In the genomic region with DNA sequence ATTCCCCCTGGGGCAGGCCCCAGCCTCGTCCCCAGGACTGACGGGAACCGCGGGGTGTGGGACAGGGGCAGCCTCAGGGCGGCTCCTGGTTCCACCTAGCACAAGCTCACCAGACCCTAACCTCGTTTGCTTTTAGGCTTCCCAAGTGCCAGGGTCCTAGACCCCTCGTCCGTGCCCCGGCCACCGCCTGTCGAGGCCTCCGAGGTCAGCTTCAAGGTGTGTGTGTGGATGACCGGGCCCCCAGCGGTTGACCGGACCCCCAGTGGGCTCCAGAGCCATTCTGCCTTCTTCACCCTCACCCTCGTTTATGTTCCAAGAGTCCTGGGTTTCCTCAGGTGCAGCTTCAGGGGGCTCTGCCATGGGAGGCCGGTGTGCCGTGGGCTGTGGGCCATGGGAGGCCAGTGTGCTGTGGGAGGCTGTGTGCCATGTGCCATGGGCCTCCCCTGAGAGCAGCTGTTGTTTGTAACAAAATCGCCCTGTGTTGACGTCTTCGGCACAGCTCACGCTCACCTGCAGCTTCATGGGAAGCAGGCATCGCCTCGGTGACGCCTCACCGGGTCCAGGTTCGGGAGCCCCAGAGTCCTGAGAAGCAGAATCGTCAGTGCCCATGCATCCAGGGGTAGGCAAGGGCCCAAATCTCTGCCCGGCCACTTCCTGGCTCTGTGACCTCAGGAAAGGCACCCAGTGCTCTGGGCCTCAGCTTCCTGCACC, we compare ENCODE assay signal across 16 cellular contexts. TPM values are rescaled to one million over a fixed set of nuclear protein-coding genes. Genes with fewer than 3 reads are reported as not detected.
DNase-seq lines count a peak whose midpoint lies in the region; ATAC-seq and TF ChIP-seq lines count a peak whose summit lies in the region.
"Had no signal": no experiment of that assay in that cellular context is flagged by ENCODE, and none has a peak within 500 bp of the region (broad histone marks: within the 10 kb centered on the region; RNA-seq: fewer than 3 reads in every experiment).

No MANE protein-coding gene starts in this region.

- TF ChIP-seq CTCF in GM10266 (IDR thresholded peaks at IDR 0.05; ENCODE audit: control insufficient read depth, insufficient read depth, low read depth, missing control alignments) (no peak), dorsolateral prefrontal cortex (IDR thresholded peaks at IDR 0.05 in 54 of 56, conservative IDR thresholded peaks at IDR 0.05 in 2 of 56; ENCODE audit: low read depth in 1 of 56, partially characterized antibody in 56 of 56) (no peak), ovary (IDR thresholded peaks at IDR 0.05) (no peak), H9 (conservative IDR thresholded peaks at IDR 0.05) (no peak)

- H3K9ac ChIP-seq in H9 (ENCODE audit: extremely low read depth, insufficient read length, low read length): no peak overlapping the region

- H3K4me2 ChIP-seq in H9 (ENCODE audit: insufficient read depth, insufficient read length, low read length): no peak overlapping the region

- no peak overlapping the region for H2BK20ac ChIP-seq in H9 (ENCODE audit: low read depth, low read length, poor library complexity, severe bottlenecking)

- ATAC-seq in HG03439 (IDR thresholded peaks at IDR 0.05; ENCODE audit: unreplicated experiment): no peak
- ATAC-seq: activated T-helper 17 cell treated with anti-CD3 and anti-CD28 coated beads, Interleukin-2, amount 50 U/mL, for 72 hours; esophagus mucosa had no signal

- no peak overlapping the region for H2BK5ac ChIP-seq in H9 (ENCODE audit: insufficient read length, low read length)

- no peak overlapping the region for H3K18ac ChIP-seq in H9 (ENCODE audit: insufficient read length, low read depth, low read length)

- no peaks in the 10 kb centered on the region for H3K36me3 ChIP-seq in ovary
- H3K36me3 ChIP-seq: ascending aorta had no signal

- H3K27me3 ChIP-seq in dorsolateral prefrontal cortex (peaks cover 0 to 19% (median 4%) of the 10 kb centered on the region in 45 donors), ovary (no peaks in the 10 kb centered on the region), H9 (ENCODE audit: insufficient read depth, low read length) (no peaks in the 10 kb centered on the region)
- H3K27me3 ChIP-seq: ascending aorta had no signal

- H4K20me1 ChIP-seq in H9 (ENCODE audit: control insufficient read depth, insufficient read depth, insufficient read length): peaks cover 3% of the 10 kb centered on the region

- no peak overlapping the region for H3T11ph ChIP-seq in H9 (ENCODE audit: low read length)

- H3K4me3 Mint-ChIP-seq in H9: no peak overlapping the region; a peak in 1 of 5 replicates
- H3K4me3 Mint-ChIP-seq: activated T-helper 17 cell treated with anti-CD3 and anti-CD28 coated beads, Interleukin-2, amount 50 U/mL, for 72 hours had no signal

- no peak overlapping the region for H2AK5ac ChIP-seq in H9 (ENCODE audit: insufficient read length, low read length)

- H4K91ac ChIP-seq in H9 (ENCODE audit: insufficient read length, low read depth, low read length): no peak overlapping the region

- H3K14ac ChIP-seq in H9 (ENCODE audit: insufficient read depth, low read length): no peak overlapping the region

- H3K79me1 ChIP-seq in H9 (ENCODE audit: insufficient read depth, low read depth, low read length, poor library complexity, severe bottlenecking): no peaks in the 10 kb centered on the region

- no peak overlapping the region for H3K4me3 ChIP-seq in dorsolateral prefrontal cortex
- no peak overlapping the region for H3K4me3 ChIP-seq in ovary
- H3K4me3 ChIP-seq: ascending aorta, SK-N-MC had no signal

- H3K27ac ChIP-seq in dorsolateral prefrontal cortex (no peak overlapping the region), ovary (no peak overlapping the region), H9 (ENCODE audit: insufficient read length, low read depth, low read length) (no peak overlapping the region)
- H3K27ac ChIP-seq: ascending aorta, SK-N-MC had no signal

- no peak overlapping the region for H3K27ac Mint-ChIP-seq in H9
- H3K27ac Mint-ChIP-seq: activated T-helper 17 cell treated with anti-CD3 and anti-CD28 coated beads, Interleukin-2, amount 50 U/mL, for 72 hours had no signal

- intact Hi-C loops in dorsolateral prefrontal cortex (cut with DNase I) (loop anchor here in 1 of 2 donors (10.0 kb wide), 1 partner anchor 440 kb away; no protein-coding TSS in a partner anchor), ovary (cut with DNase I) (no loop called here)

- H3K36me3 Mint-ChIP-seq in H9 (ENCODE audit: insufficient read depth in 1 of 3, low read depth in 3 of 3): no peaks in the 10 kb centered on the region

- H3K4me1 Mint-ChIP-seq in H9: no peaks in the 10 kb centered on the region
- H3K4me1 Mint-ChIP-seq: activated T-helper 17 cell treated with anti-CD3 and anti-CD28 coated beads, Interleukin-2, amount 50 U/mL, for 72 hours had no signal

- no peak for TF ChIP-seq EP300 in ovary (IDR thresholded peaks at IDR 0.05)

- H3K9me3 ChIP-seq in ovary: no peaks in the 10 kb centered on the region
- no peaks in the 10 kb centered on the region for H3K9me3 ChIP-seq in H9 (ENCODE audit: control insufficient read depth, low read depth, low read length)
- H3K9me3 ChIP-seq: ascending aorta had no signal

- H3K23ac ChIP-seq in H9 (ENCODE audit: insufficient read length, low read depth, low read length): no peak overlapping the region

- peak; percentile 4 for DNase-seq in AG20443 (ENCODE audit: low spot score)
- DNase-seq in GM10266 (ENCODE audit: extremely low spot score): peak; percentile 9
- DNase-seq in dorsolateral prefrontal cortex: peak in 8 of 10 donors; percentile 1 to 40 (median 25)
- DNase-seq in ovary: peak in 4 of 5 donors; percentile 3 to 16 (median 5)
- no peak for DNase-seq in H9
- DNase-seq in mucosa of gallbladder (ENCODE audit: low spot score): no peak
- DNase-seq in OCI-M1 (lab: John Stamatoyannopoulos, UW): no peak
- DNase-seq: activated CD4-positive, alpha-beta T cell treated with anti-CD3 and anti-CD28 coated beads, Interleukin-2, amount 50 U/mL, for 48 hours; DMS153; NCI-H146 had no signal

- H3K4ac ChIP-seq in H9 (ENCODE audit: low read depth, low read length): no peak overlapping the region

- H3K79me2 ChIP-seq in H9 (ENCODE audit: insufficient read depth, low read length): no peaks in the 10 kb centered on the region

- H3K4me1 ChIP-seq in ovary (ENCODE audit: insufficient read depth): no peaks in the 10 kb centered on the region
- H3K4me1 ChIP-seq in H9 (ENCODE audit: insufficient read depth, low read length): no peaks in the 10 kb centered on the region
- H3K4me1 ChIP-seq: ascending aorta had no signal

- no peaks in the 10 kb centered on the region for H3K23me2 ChIP-seq in H9 (ENCODE audit: insufficient read length, low read depth, low read length, poor library complexity, severe bottlenecking)

- H2BK120ac ChIP-seq in H9 (ENCODE audit: low read depth, low read length, poor library complexity, severe bottlenecking): no peak overlapping the region

- no peaks in the 10 kb centered on the region; a peak in 1 of 5 replicates for H3K9me3 Mint-ChIP-seq in H9
- H3K9me3 Mint-ChIP-seq: activated T-helper 17 cell treated with anti-CD3 and anti-CD28 coated beads, Interleukin-2, amount 50 U/mL, for 72 hours had no signal

- H2BK15ac ChIP-seq in H9 (ENCODE audit: low read depth, low read length): no peak overlapping the region

- H2AFZ ChIP-seq in H9 (ENCODE audit: low read length): no peak overlapping the region

- TF ChIP-seq POLR2A in ovary (IDR thresholded peaks at IDR 0.05): no peak

- H3K27me3 Mint-ChIP-seq in H9 (ENCODE audit: low read depth): peaks cover 42% of the 10 kb centered on the region

- H4K5ac ChIP-seq in H9 (ENCODE audit: insufficient read length, low read depth, low read length): no peak overlapping the region

- no peak overlapping the region for H3K56ac ChIP-seq in H9 (ENCODE audit: insufficient read length, low read depth, low read length)

- no peak overlapping the region for H2BK12ac ChIP-seq in H9 (ENCODE audit: insufficient read length, low read depth, low read length)

- 77 to 83% (median 82%) methylated on average over 29 of the region's 29 CpGs for WGBS in ovary, 3 donors
- WGBS in H9 (ENCODE audit: extremely low coverage, insufficient read length, low lambda C conversion rate): no CpG with 5 or more reads among the region's 29 CpGs

- H4K8ac ChIP-seq in H9 (replicated peaks; ENCODE audit: insufficient read length, low read depth, low read length): no peak overlapping the region

RNA-seq across cellular contexts. Expression of a gene that starts 43.0 kb away (rescaled TPM):
- total RNA-seq in dorsolateral prefrontal cortex (1 to 10 TPM in 60 of 120 experiments, under 1 TPM in 59, not detected in 1; 0.28 to 3.6 (median 1.0) TPM), ovary (not detected), H9 (2021) (0.26 and 0.31 TPM in 2 replicates), mucosa of gallbladder (not detected)
- not detected for polyA plus RNA-seq in ovary
- total RNA-seq: activated T-helper 17 cell treated with anti-CD3 and anti-CD28 coated beads, Interleukin-2, amount 50 U/mL, for 72 hours; ascending aorta; esophagus mucosa had no signal
- polyA plus RNA-seq: BJ had no signal

Comparison
In these comparisons a context has a peak if more than half of its experiments do, and no peak if none do; other contexts are left out.
1. DNase-seq: peak in AG20443 (single experiment), GM10266 (single experiment), dorsolateral prefrontal cortex (8 of 10) and ovary (4 of 5); none in H9 (single experiment), mucosa of gallbladder (single experiment) and OCI-M1 (single experiment).